Comparison of ENCODE assay signal across 14 cellular contexts in the genomic region with DNA sequence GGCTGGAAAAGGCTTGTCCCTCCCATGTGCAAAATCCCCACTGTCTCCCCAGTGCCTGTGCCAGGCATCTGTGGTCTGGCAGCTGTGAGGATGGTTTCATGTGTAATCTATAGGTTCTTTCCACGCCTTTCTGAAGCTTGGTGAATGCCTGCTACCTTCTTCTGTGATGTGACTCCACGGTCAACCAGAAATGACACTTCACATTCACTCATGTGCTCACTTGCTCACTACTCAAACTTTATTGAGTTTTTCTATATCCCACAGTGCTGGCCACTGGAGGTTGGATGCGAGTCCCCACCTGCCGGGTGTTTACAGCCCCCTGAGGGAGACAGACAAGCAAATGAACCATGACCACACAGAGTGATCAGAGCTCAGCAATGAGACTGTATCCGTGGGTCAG.
"Had no signal": no experiment of that assay in that cellular context is flagged by ENCODE, and none has a peak within 500 bp of the region (broad histone marks: within the 10 kb centered on the region; RNA-seq: fewer than 3 reads in every experiment).

No MANE protein-coding gene starts in this region.

- H3K4me2 ChIP-seq: hepatocyte had no signal

- H3K4me3 ChIP-seq: hepatocyte, left ventricle myocardium inferior had no signal

- ATAC-seq: activated CD8-positive, alpha-beta T cell treated with anti-CD3 and anti-CD28 coated beads for 36 hours; effector memory CD8-positive, alpha-beta T cell had no signal

- H3K27ac Mint-ChIP-seq: activated CD8-positive, alpha-beta T cell treated with anti-CD3 and anti-CD28 coated beads for 36 hours; brain; memory B cell; nephron progenitor cell; type B pancreatic cell had no signal

- H3K9me3 Mint-ChIP-seq: activated CD8-positive, alpha-beta T cell treated with anti-CD3 and anti-CD28 coated beads for 36 hours; effector memory CD8-positive, alpha-beta T cell; memory B cell; nephron progenitor cell; type B pancreatic cell had no signal

- H3K4me3 Mint-ChIP-seq: activated CD8-positive, alpha-beta T cell treated with anti-CD3 and anti-CD28 coated beads for 36 hours; brain; effector memory CD8-positive, alpha-beta T cell; memory B cell; nephron progenitor cell; type B pancreatic cell had no signal

- H3K9me3 ChIP-seq: left ventricle myocardium inferior had no signal

- H3K27me3 ChIP-seq: hepatocyte had no signal

- H3K27ac ChIP-seq: epithelial cell of prostate, hepatocyte, left ventricle myocardium inferior had no signal

- H3K36me3 ChIP-seq: left ventricle myocardium inferior had no signal

- DNase-seq: activated CD8-positive, alpha-beta T cell treated with anti-CD3 and anti-CD28 coated beads for 36 hours; activated naive CD4-positive, alpha-beta T cell treated with Interleukin-2 at 50 U/mL for 16 hours; amniotic stem cell; effector memory CD8-positive, alpha-beta T cell; kidney; left ventricle myocardium inferior; nephron progenitor cell; stimulated activated CD4-positive, alpha-beta T cell treated with anti-CD3 and anti-CD28 coated beads, Interleukin-12 subunit alpha, Interleukin-12 subunit beta, amount 100 ng/mL, for 4 hours; stimulated activated naive CD4-positive, alpha-beta T cell treated with Interleukin-2 at 50 U/mL for 16 hours had no signal

- H3K36me3 Mint-ChIP-seq: brain, memory B cell, type B pancreatic cell had no signal

- H2AFZ ChIP-seq: hepatocyte had no signal

- H3K79me2 ChIP-seq: hepatocyte had no signal
